8 cellular contexts compared by ENCODE assay signal in genomic region chr3:152323834-152324233, GRCh38. TPM values are rescaled to one million over a fixed set of nuclear protein-coding genes. Genes with fewer than 3 reads are reported as not detected.
A peak's percentile ranks its signal among the peaks of the same experiment; 100 is the strongest.
DNase-seq lines count a peak whose midpoint lies in the region; ATAC-seq and TF ChIP-seq lines count a peak whose summit lies in the region.

No MANE protein-coding gene starts in this region.

- no peak overlapping the region for H3K4me2 ChIP-seq in Karpas-422 (ENCODE audit: low read depth, low read length, poor library complexity, severe bottlenecking)

- POLR2A ChIA-PET in naive thymus-derived CD8-positive, alpha-beta T cell (lab: Charles Lee): interaction anchor here (0.6 to 1.4 kb wide), 2 partner anchors 8 to 71 kb away, joined by 3 to 5 read pairs; no protein-coding TSS in a partner anchor

- TF ChIP-seq CTCF in nephron progenitor cell (IDR thresholded peaks at IDR 0.05) (no peak), upper lobe of right lung (IDR thresholded peaks at IDR 0.05) (no peak)

- 0 out of 2 replicates have a peak overlapping the region, but pooled peaks have one; percentile 67 for H3K27ac ChIP-seq in Karpas-422 (ENCODE audit: low read length)
- H3K27ac ChIP-seq in upper lobe of right lung: no peak overlapping the region

- H3K4me1 Mint-ChIP-seq in naive thymus-derived CD8-positive, alpha-beta T cell: peaks cover 38 to 87% (median 76%) of the 10 kb centered on the region in 4 donors
- H3K4me1 Mint-ChIP-seq in nephron progenitor cell: no peaks in the 10 kb centered on the region

- no peaks in the 10 kb centered on the region for H3K27me3 Mint-ChIP-seq in naive thymus-derived CD8-positive, alpha-beta T cell
- H3K27me3 Mint-ChIP-seq in nephron progenitor cell (ENCODE audit: low read depth, poor library complexity): no peaks in the 10 kb centered on the region

- peaks cover 41% of the 10 kb centered on the region for H3K36me3 ChIP-seq in Karpas-422 (ENCODE audit: insufficient read depth, low read length)
- H3K36me3 ChIP-seq in upper lobe of right lung: no peaks in the 10 kb centered on the region

- H3K27me3 ChIP-seq in Karpas-422 (ENCODE audit: low read length): no peaks in the 10 kb centered on the region
- no peaks in the 10 kb centered on the region for H3K27me3 ChIP-seq in upper lobe of right lung

- peak overlapping the region; percentile 0 to 78 (median 62) for H3K4me3 Mint-ChIP-seq in naive thymus-derived CD8-positive, alpha-beta T cell
- H3K4me3 Mint-ChIP-seq in nephron progenitor cell: no peak overlapping the region

- H3K4me1 ChIP-seq in Karpas-422 (ENCODE audit: low read length) (peaks cover 58% of the 10 kb centered on the region), upper lobe of right lung (peaks cover 66% of the 10 kb centered on the region)

- no peaks in the 10 kb centered on the region for H4K20me1 ChIP-seq in Karpas-422 (ENCODE audit: insufficient read depth, low read depth, low read length)

- H3K9me3 Mint-ChIP-seq in naive thymus-derived CD8-positive, alpha-beta T cell: no peaks in the 10 kb centered on the region
- peaks cover 13% of the 10 kb centered on the region for H3K9me3 Mint-ChIP-seq in nephron progenitor cell

- intact Hi-C loops in upper lobe of right lung (cut with DNase I): no loop called here

- no peak overlapping the region for H2AFZ ChIP-seq in Karpas-422 (ENCODE audit: low read length)

- H3K9me3 ChIP-seq in Karpas-422 (ENCODE audit: low read length) (no peaks in the 10 kb centered on the region), upper lobe of right lung (no peaks in the 10 kb centered on the region)

- no peaks in the 10 kb centered on the region for H3K9me2 ChIP-seq in Karpas-422 (replicated peaks; ENCODE audit: insufficient read depth, low read length)

- ATAC-seq in GM18861 (IDR thresholded peaks at IDR 0.05; ENCODE audit: unreplicated experiment): peak; percentile 67
- ATAC-seq in GM21717 (IDR thresholded peaks at IDR 0.05; ENCODE audit: unreplicated experiment): peak; percentile 88
- ATAC-seq in naive thymus-derived CD8-positive, alpha-beta T cell: peak; percentile 15 to 26
- no peak for ATAC-seq in upper lobe of right lung

- DNase-seq in Karpas-422 (no peak), SW 1271 (lab: John Stamatoyannopoulos, UW) (no peak), nephron progenitor cell (no peak), upper lobe of right lung (no peak)
- DNase-seq in naive thymus-derived CD8-positive, alpha-beta T cell: no peak
- no peak for DNase-seq in activated CD4-positive, alpha-beta T cell treated with anti-CD3 and anti-CD28 coated beads, Interleukin-2, amount 50 U/mL, for 48 hours

- H3K4me3 ChIP-seq in Karpas-422 (ENCODE audit: low read length) (no peak overlapping the region), upper lobe of right lung (no peak overlapping the region)

- peaks cover 0 to 51% (median 9%) of the 10 kb centered on the region in 3 donors for H3K36me3 Mint-ChIP-seq in naive thymus-derived CD8-positive, alpha-beta T cell
- peaks cover 14% of the 10 kb centered on the region for H3K36me3 Mint-ChIP-seq in nephron progenitor cell (ENCODE audit: low read depth)

- H3K79me2 ChIP-seq in Karpas-422 (ENCODE audit: low read length): peaks cover 97% of the 10 kb centered on the region

- H3K27ac Mint-ChIP-seq in naive thymus-derived CD8-positive, alpha-beta T cell: peak overlapping the region in 9 of 10 donors; percentile 33 to 82 (median 58)
- no peak overlapping the region for H3K27ac Mint-ChIP-seq in nephron progenitor cell

- H3K9ac ChIP-seq in Karpas-422 (ENCODE audit: low read length): no peak overlapping the region

RNA-seq across cellular contexts. Expression of gene MBNL1, which starts 55.1 kb away (rescaled TPM):
- 172 and 265 TPM in 2 replicates for total RNA-seq in Karpas-422 (2014; rRNA removed; shearing (Covaris generic); ENCODE audit: low replicate concordance)
- total RNA-seq in naive thymus-derived CD8-positive, alpha-beta T cell: 100 to 1,000 TPM; 419 to 423 TPM
- polyA plus RNA-seq in naive thymus-derived CD8-positive, alpha-beta T cell: 100 to 1,000 TPM; 298 to 370 (median 331) TPM
- total RNA-seq in upper lobe of right lung: 229 TPM
